17 cellular contexts compared by ENCODE assay signal in the genomic region with DNA sequence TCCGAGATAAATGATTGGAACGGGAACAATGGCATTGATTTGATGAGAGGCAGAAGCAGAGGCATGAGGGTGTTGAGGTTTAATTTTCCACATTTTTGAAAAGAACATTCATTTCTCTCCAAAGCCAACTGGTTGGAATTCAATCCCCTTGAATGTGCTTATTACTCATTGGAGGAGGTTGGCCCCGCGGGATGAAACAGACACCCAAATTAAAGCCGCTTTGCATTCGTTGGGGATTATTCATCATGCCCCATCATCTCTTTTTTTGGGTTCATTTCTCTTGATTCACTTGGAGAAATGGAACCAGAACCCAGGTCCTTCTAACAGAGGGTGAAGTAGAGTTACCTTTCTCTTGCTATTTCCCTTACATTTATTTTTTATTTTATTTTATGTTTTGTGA. TPM values are rescaled to one million over a fixed set of nuclear protein-coding genes. Genes with fewer than 3 reads are reported as not detected.
"Had no signal": no experiment of that assay in that cellular context is flagged by ENCODE, and none has a peak within 500 bp of the region (broad histone marks: within the 10 kb centered on the region; RNA-seq: fewer than 3 reads in every experiment).

No MANE protein-coding gene starts in this region.

- H3K27ac ChIP-seq: body of pancreas, ovary, skin epidermis, tibial nerve, WERI-Rb-1 had no signal

- FAIRE-seq: frontal cortex, islet of Langerhans had no signal

- H3K4me3 ChIP-seq: body of pancreas, heart left ventricle, ovary, skin epidermis, tibial nerve had no signal

- ATAC-seq: activated CD8-positive, alpha-beta T cell treated with anti-CD3 and anti-CD28 coated beads, Interleukin-2, amount 10 ng/mL, durations not matched to agents 7 days and 5 days had no signal

- DNase-seq: activated CD4-positive, alpha-beta T cell treated with anti-CD3 and anti-CD28 coated beads for 48 hours; activated CD8-positive, alpha-beta memory T cell treated with anti-CD3 and anti-CD28 coated beads, Interleukin-2, amount 50 U/mL, for 48 hours; activated CD8-positive, alpha-beta T cell treated with anti-CD3 and anti-CD28 coated beads, Interleukin-2, amount 10 ng/mL, durations not matched to agents 7 days and 5 days; activated naive CD4-positive, alpha-beta T cell treated with Interleukin-2 at 50 U/mL for 16 hours; body of pancreas; erythroblast; T-helper 9 cell; WERI-Rb-1 had no signal

- H3K36me3 ChIP-seq: ovary, WERI-Rb-1 had no signal

- H3K4me1 ChIP-seq: body of pancreas had no signal

- H3K9me3 ChIP-seq: ovary had no signal

- H3K27me3 ChIP-seq: body of pancreas, heart left ventricle, ovary, tibial nerve had no signal

RNA-seq across cellular contexts. Expression of gene PARVG, which starts 47.6 kb away (rescaled TPM):
- total RNA-seq: renal cortical epithelial cell, SK-MEL-5 had no signal
- polyA plus RNA-seq: neural cell had no signal
